ENCODE assay signal across 1 cellular context in genomic region chr3:38565339-38566214, GRCh38.
TF ChIP-seq lines count a peak whose summit lies in the region.

No MANE protein-coding gene starts in this region.

TF ChIP-seq in H1, 55 proteins besides CTCF, POLR2A, EP300 and RAD21:
- TF ChIP-seq BACH1 (IDR thresholded peaks at IDR 0.05; ENCODE audit: low read length) = no peak
- no peak for TF ChIP-seq CHD1 (IDR thresholded peaks at IDR 0.05; ENCODE audit: low read depth, low read length)
- no peak for TF ChIP-seq TAF1 (IDR thresholded peaks at IDR 0.05; ENCODE audit: low read depth, low read length)
- TF ChIP-seq SUZ12 (IDR thresholded peaks at IDR 0.05; ENCODE audit: low read length) = no peak
- TF ChIP-seq CHD7 (IDR thresholded peaks at IDR 0.05; ENCODE audit: insufficient replicate concordance, low read length) = no peak
- TF ChIP-seq CBX5 (IDR thresholded peaks at IDR 0.05; ENCODE audit: low read depth, low read length) = no peak
- no peak for TF ChIP-seq POU5F1 (IDR thresholded peaks at IDR 0.05; ENCODE audit: low read depth, low read length)
- TF ChIP-seq CBX8 (IDR thresholded peaks at IDR 0.05; ENCODE audit: borderline replicate concordance, low read depth, low read length) = no peak
- no peak for TF ChIP-seq NANOG (IDR thresholded peaks at IDR 0.05; ENCODE audit: insufficient read depth, low read depth, low read length, poor library complexity, severe bottlenecking)
- no peak for TF ChIP-seq SP2 (IDR thresholded peaks at IDR 0.05; ENCODE audit: low read length)
- no peak for TF ChIP-seq GABPA (IDR thresholded peaks at IDR 0.05; ENCODE audit: borderline replicate concordance, insufficient read depth, low read length)
- TF ChIP-seq RNF2 (IDR thresholded peaks at IDR 0.05; ENCODE audit: borderline replicate concordance, low read depth, low read length, missing control alignments, poor library complexity, severe bottlenecking) = no peak
- no peak for TF ChIP-seq HDAC2 (IDR thresholded peaks at IDR 0.05; ENCODE audit: borderline replicate concordance in 1 of 2, low read depth in 2 of 2, low read length in 2 of 2)
- TF ChIP-seq YY1 (IDR thresholded peaks at IDR 0.05; ENCODE audit: low read depth, low read length) = no peak
- no peak for TF ChIP-seq RXRA (IDR thresholded peaks at IDR 0.05; ENCODE audit: insufficient read depth, low read depth, low read length)
- TF ChIP-seq TEAD4 (IDR thresholded peaks at IDR 0.05; ENCODE audit: low read depth, low read length) = no peak
